ENCODE assay signal across 12 cellular contexts in genomic region chr10:69475433-69475830, GRCh38. TPM values are rescaled to one million over a fixed set of nuclear protein-coding genes. Genes with fewer than 3 reads are reported as not detected.
DNase-seq lines count a peak whose midpoint lies in the region; ATAC-seq and TF ChIP-seq lines count a peak whose summit lies in the region.
"Had no signal": no experiment of that assay in that cellular context is flagged by ENCODE, and none has a peak within 500 bp of the region (broad histone marks: within the 10 kb centered on the region; RNA-seq: fewer than 3 reads in every experiment).

No MANE protein-coding gene starts in this region.

- no peak overlapping the region for H3K27ac Mint-ChIP-seq in GM23338
- H3K27ac Mint-ChIP-seq: activated B cell treated with CpG ODN at 0.5 μM for 24 hours; activated naive CD4-positive, alpha-beta T cell treated with anti-CD3 and anti-CD28 coated beads, Interleukin-2, amount 50 U/mL, for 24 hours; naive thymus-derived CD4-positive, alpha-beta T cell had no signal

- intact Hi-C loops in gastrocnemius medialis (cut with DNase I; ENCODE audit: low total_unique reads), result no loop called here

- no peaks in the 10 kb centered on the region for H3K79me2 ChIP-seq in ACC112 (ENCODE audit: control insufficient read depth, insufficient read depth, low read length, unreplicated experiment)
- H3K79me2 ChIP-seq in GM23338 (replicated peaks; ENCODE audit: insufficient read depth), result no peaks in the 10 kb centered on the region

- no peaks in the 10 kb centered on the region for H3K9me2 ChIP-seq in GM23338 (ENCODE audit: insufficient read depth)

- H3K9me3 Mint-ChIP-seq in GM23338, result no peaks in the 10 kb centered on the region
- H3K9me3 Mint-ChIP-seq: activated B cell treated with CpG ODN at 0.5 μM for 24 hours; activated naive CD4-positive, alpha-beta T cell treated with anti-CD3 and anti-CD28 coated beads, Interleukin-2, amount 50 U/mL, for 24 hours; naive thymus-derived CD4-positive, alpha-beta T cell had no signal

- H3K4me1 ChIP-seq in ACC112 (ENCODE audit: control insufficient read depth, insufficient read depth, low read length, unreplicated experiment), result peaks cover 34% of the 10 kb centered on the region
- peaks cover 69 to 95% of the 10 kb centered on the region in 2 donors for H3K4me1 ChIP-seq in gastrocnemius medialis
- peaks cover 4% of the 10 kb centered on the region; the same call in 1 of the 2 replicates for H3K4me1 ChIP-seq in GM23338 (ENCODE audit: insufficient read depth)

- H2AFZ ChIP-seq in ACC112 (ENCODE audit: low read length, unreplicated experiment), result no peak overlapping the region
- no peak overlapping the region for H2AFZ ChIP-seq in GM23338

- H3K27me3 ChIP-seq in ACC112 (ENCODE audit: insufficient read depth, low read length) (no peaks in the 10 kb centered on the region), layer of hippocampus (ENCODE audit: control insufficient read depth, insufficient read depth, low read length) (no peaks in the 10 kb centered on the region), gastrocnemius medialis (no peaks in the 10 kb centered on the region), GM23338 (ENCODE audit: insufficient read depth) (no peaks in the 10 kb centered on the region)

- peak in 1 of 2 donors; percentile 28 for ATAC-seq in gastrocnemius medialis
- no peak for ATAC-seq in GM23338
- ATAC-seq: naive thymus-derived CD4-positive, alpha-beta T cell had no signal

- peaks cover 9% of the 10 kb centered on the region for H3K27me3 Mint-ChIP-seq in GM23338 (ENCODE audit: insufficient read depth, low read depth, poor library complexity)

- no peaks in the 10 kb centered on the region for H3K9me3 ChIP-seq in gastrocnemius medialis

- H4K20me1 ChIP-seq in GM23338 (replicated peaks; ENCODE audit: insufficient read depth), result no peaks in the 10 kb centered on the region

- no peaks in the 10 kb centered on the region for H3F3A ChIP-seq in GM23338 (replicated peaks; ENCODE audit: low read depth)

- TF ChIP-seq POLR2A in gastrocnemius medialis (IDR thresholded peaks at IDR 0.05), result no peak

- no peak overlapping the region for H3K4me3 Mint-ChIP-seq in GM23338
- H3K4me3 Mint-ChIP-seq: activated B cell treated with CpG ODN at 0.5 μM for 24 hours; activated naive CD4-positive, alpha-beta T cell treated with anti-CD3 and anti-CD28 coated beads, Interleukin-2, amount 50 U/mL, for 24 hours; naive thymus-derived CD4-positive, alpha-beta T cell had no signal

- H3K4me3 ChIP-seq in ACC112 (ENCODE audit: low read depth, low read length), result no peak overlapping the region
- H3K4me3 ChIP-seq in gastrocnemius medialis, result no peak overlapping the region
- no peak overlapping the region for H3K4me3 ChIP-seq in foreskin fibroblast (ENCODE audit: low read depth in 1 of 2, low read length in 2 of 2)
- no peak overlapping the region for H3K4me3 ChIP-seq in GM23338

- no peaks in the 10 kb centered on the region for H3K36me3 ChIP-seq in ACC112 (ENCODE audit: insufficient read depth, low read length)
- H3K36me3 ChIP-seq in gastrocnemius medialis, result no peaks in the 10 kb centered on the region
- H3K36me3 ChIP-seq in GM23338 (ENCODE audit: insufficient read depth), result no peaks in the 10 kb centered on the region

- H3K27ac ChIP-seq in ACC112 (ENCODE audit: low read depth, low read length) (peak overlapping the region; percentile 69), layer of hippocampus (ENCODE audit: low read depth, low read length) (peak overlapping the region; percentile 5), gastrocnemius medialis (peak overlapping the region; percentile 82 to 91 (median 82)), GM23338 (ENCODE audit: low read depth) (no peak overlapping the region)

- DNase-seq in RPMI7951 (ENCODE audit: low read depth) (peak; percentile 51), gastrocnemius medialis (no peak), NK-92 (lab: John Stamatoyannopoulos, UW; ENCODE audit: unreplicated experiment) (no peak), foreskin fibroblast (no peak), NCI-H510A treated with DMSO at 0.1 percent for 48 hours (lab: John Stamatoyannopoulos, UW) (no peak), GM23338 (ENCODE audit: low spot score) (no peak)
- DNase-seq: activated B cell treated with CpG ODN at 0.5 μM for 24 hours; naive thymus-derived CD4-positive, alpha-beta T cell had no signal

- H3K36me3 Mint-ChIP-seq in GM23338 (ENCODE audit: low read depth), result no peaks in the 10 kb centered on the region
- H3K36me3 Mint-ChIP-seq: activated naive CD4-positive, alpha-beta T cell treated with anti-CD3 and anti-CD28 coated beads, Interleukin-2, amount 50 U/mL, for 24 hours; naive thymus-derived CD4-positive, alpha-beta T cell had no signal

- in situ Hi-C loops in gastrocnemius medialis (cut with MboI; ENCODE audit: low sequenced_read_pairs in 4 of 4), result no loop called here

- H3K4me2 ChIP-seq in GM23338, result no peak overlapping the region

- H3K4me1 Mint-ChIP-seq in GM23338, result peaks cover 22% of the 10 kb centered on the region
- H3K4me1 Mint-ChIP-seq: activated B cell treated with CpG ODN at 0.5 μM for 24 hours; activated naive CD4-positive, alpha-beta T cell treated with anti-CD3 and anti-CD28 coated beads, Interleukin-2, amount 50 U/mL, for 24 hours had no signal

- TF ChIP-seq CTCF in gastrocnemius medialis (IDR thresholded peaks at IDR 0.05 in 4 of 5, conservative IDR thresholded peaks at IDR 0.05 in 1 of 5), result no peak
- no peak for TF ChIP-seq CTCF in foreskin fibroblast (IDR thresholded peaks at IDR 0.05; ENCODE audit: low read depth, low read length)
- no peak for TF ChIP-seq CTCF in GM23338 (conservative IDR thresholded peaks at IDR 0.05; ENCODE audit: low read depth in 2 of 2)

TF ChIP-seq in GM23338, 12 proteins besides CTCF, POLR2A, EP300 and RAD21 (continues in another document):
- TF ChIP-seq ETS1 (IDR thresholded peaks at IDR 0.05) (no peak), POLR2AphosphoS5 (IDR thresholded peaks at IDR 0.05; ENCODE audit: low read depth) (no peak), EZH2phosphoT487 (IDR thresholded peaks at IDR 0.05; ENCODE audit: unreplicated experiment) (no peak), JUNB (IDR thresholded peaks at IDR 0.05; ENCODE audit: unreplicated experiment) (no peak), EZH2 (IDR thresholded peaks at IDR 0.05; ENCODE audit: low read depth, unreplicated experiment) (no peak), ZNF114 (CRISPR knock-in tag; IDR thresholded peaks at IDR 0.05) (no peak), STAT1 (IDR thresholded peaks at IDR 0.05; ENCODE audit: unreplicated experiment) (no peak), NANOG (IDR thresholded peaks at IDR 0.05; ENCODE audit: borderline replicate concordance) (no peak), CREB1 (CRISPR knock-in tag; IDR thresholded peaks at IDR 0.05; ENCODE audit: low read depth) (no peak), ZNF331 (CRISPR knock-in tag; IDR thresholded peaks at IDR 0.05; ENCODE audit: low read depth) (no peak), REST (IDR thresholded peaks at IDR 0.05; ENCODE audit: unreplicated experiment) (no peak)

RNA-seq across cellular contexts. Expression of gene TSPAN15, which starts 24.2 kb away (rescaled TPM):
- total RNA-seq in RPMI7951 (2014; rRNA removed; shearing (Covaris generic)), result 23.1 and 29.2 TPM in 2 replicates
- total RNA-seq in gastrocnemius medialis, result 10 to 100 TPM in 2 of 4 donors, 1 to 10 TPM in 2; 7.9 to 21.0 (median 11.8) TPM
- 10.1 and 12.5 TPM in 2 replicates for total RNA-seq in GM23338 (2014; rRNA removed; shearing (Covaris generic))
- polyA plus RNA-seq in GM23338 (2016; fragmentation: Nextera tagmentation; extraction: Ambion mirVana), result 6.6 TPM in 2 replicates

RNA-seq across cellular contexts. Expression of gene TACR2, which starts 58.7 kb away (rescaled TPM):
- 0.10 and 0.36 TPM in 2 replicates for total RNA-seq in RPMI7951 (2014; rRNA removed; shearing (Covaris generic))
- total RNA-seq in gastrocnemius medialis, result under 1 TPM in 2 of 4 donors, not detected in 2; 0.36 to 0.49 TPM
- 0.54 TPM in 1 of 2 replicates, not detected in the other for total RNA-seq in GM23338 (2014; rRNA removed; shearing (Covaris generic))
- not detected in 2 replicates for polyA plus RNA-seq in GM23338 (2016; fragmentation: Nextera tagmentation; extraction: Ambion mirVana)
- total RNA-seq: activated B cell treated with CpG ODN at 0.5 μM for 24 hours had no signal
- polyA plus RNA-seq: AG04450 had no signal
